ENCODE assay signal across 20 cellular contexts in the genomic region with DNA sequence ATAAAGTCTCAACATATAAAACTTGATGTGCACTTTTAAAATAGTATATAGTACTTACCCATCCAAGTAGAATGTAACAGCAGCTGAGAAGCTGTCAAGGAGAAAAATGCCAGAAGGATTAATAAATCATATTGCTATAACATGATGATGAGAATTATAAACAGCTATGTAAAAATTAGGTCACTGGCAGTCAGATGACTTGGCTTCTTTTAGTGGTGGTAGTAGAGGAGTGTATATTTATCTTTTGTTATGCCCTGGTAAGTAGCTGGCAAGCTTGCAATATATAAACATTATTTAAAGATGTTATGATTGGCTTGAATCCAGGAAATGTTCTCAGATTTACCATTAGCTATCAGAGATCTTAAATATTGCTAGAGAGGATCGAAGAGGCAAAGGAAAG.
DNase-seq lines count a peak whose midpoint lies in the region; ATAC-seq, FAIRE-seq and TF ChIP-seq lines count a peak whose summit lies in the region.
"Had no signal": no experiment of that assay in that cellular context is flagged by ENCODE, and none has a peak within 500 bp of the region (broad histone marks: within the 10 kb centered on the region; RNA-seq: fewer than 3 reads in every experiment).

No MANE protein-coding gene starts in this region.

- H3K4me3 Mint-ChIP-seq in astrocyte (ENCODE audit: unreplicated experiment): no peak overlapping the region
- no peak overlapping the region for H3K4me3 Mint-ChIP-seq in activated CD4-positive, alpha-beta memory T cell treated with anti-CD3 and anti-CD28 coated beads, Interleukin-2, amount 10 ng/mL, durations not matched to agents 7 days and 5 days
- H3K4me3 Mint-ChIP-seq in activated CD8-positive, alpha-beta T cell treated with anti-CD3 and anti-CD28 coated beads, Interleukin-2, amount 10 ng/mL, durations not matched to agents 7 days and 5 days: no peak overlapping the region
- H3K4me3 Mint-ChIP-seq: activated CD4-positive, alpha-beta T cell treated with anti-CD3 and anti-CD28 coated beads for 36 hours; CD8-positive, alpha-beta memory T cell had no signal

- H3K4me3 ChIP-seq in astrocyte (ENCODE audit: insufficient read depth, low read depth, low read length): no peak overlapping the region
- no peak overlapping the region for H3K4me3 ChIP-seq in BE2C (ENCODE audit: low read depth, low read length)
- H3K4me3 ChIP-seq: colonic mucosa, heart left ventricle, lower lobe of right lung had no signal

- CTCF ChIA-PET in activated CD4-positive, alpha-beta memory T cell treated with anti-CD3 and anti-CD28 coated beads, Interleukin-2, amount 10 ng/mL, durations not matched to agents 7 days and 5 days (lab: Charles Lee): no interaction called here
- CTCF ChIA-PET in activated CD8-positive, alpha-beta T cell treated with anti-CD3 and anti-CD28 coated beads, Interleukin-2, amount 10 ng/mL, durations not matched to agents 7 days and 5 days (lab: Charles Lee): no interaction called here

- H3K27me3 Mint-ChIP-seq in astrocyte (ENCODE audit: low read depth, unreplicated experiment): no peaks in the 10 kb centered on the region
- H3K27me3 Mint-ChIP-seq in activated CD4-positive, alpha-beta memory T cell treated with anti-CD3 and anti-CD28 coated beads, Interleukin-2, amount 10 ng/mL, durations not matched to agents 7 days and 5 days: no peaks in the 10 kb centered on the region
- H3K27me3 Mint-ChIP-seq in activated CD8-positive, alpha-beta T cell treated with anti-CD3 and anti-CD28 coated beads, Interleukin-2, amount 10 ng/mL, durations not matched to agents 7 days and 5 days (ENCODE audit: low read depth): no peaks in the 10 kb centered on the region
- H3K27me3 Mint-ChIP-seq: activated CD4-positive, alpha-beta T cell treated with anti-CD3 and anti-CD28 coated beads for 36 hours had no signal

- H3K27me3 ChIP-seq in astrocyte (ENCODE audit: insufficient read depth, low read length) (no peaks in the 10 kb centered on the region), BE2C (no peaks in the 10 kb centered on the region)
- H3K27me3 ChIP-seq: colonic mucosa, heart left ventricle had no signal

- H3K9me3 Mint-ChIP-seq in astrocyte (ENCODE audit: unreplicated experiment): no peaks in the 10 kb centered on the region
- no peaks in the 10 kb centered on the region for H3K9me3 Mint-ChIP-seq in activated CD4-positive, alpha-beta memory T cell treated with anti-CD3 and anti-CD28 coated beads, Interleukin-2, amount 10 ng/mL, durations not matched to agents 7 days and 5 days
- no peaks in the 10 kb centered on the region for H3K9me3 Mint-ChIP-seq in activated CD8-positive, alpha-beta T cell treated with anti-CD3 and anti-CD28 coated beads, Interleukin-2, amount 10 ng/mL, durations not matched to agents 7 days and 5 days (ENCODE audit: insufficient read depth)

- DNase-seq in EL: peak; percentile 63
- DNase-seq in NCI-H2081 treated with DMSO at 0.1 percent for 48 hours (lab: John Stamatoyannopoulos, UW): peak; percentile 13
- peak; percentile 71 for DNase-seq in astrocyte (ENCODE audit: low read depth)
- peak; percentile 88 for DNase-seq in iris pigment epithelial cell (ENCODE audit: low read depth)
- no peak for DNase-seq in BE2C
- DNase-seq in activated CD4-positive, alpha-beta memory T cell treated with anti-CD3 and anti-CD28 coated beads, Interleukin-2, amount 10 ng/mL, durations not matched to agents 7 days and 5 days: no peak
- DNase-seq in activated CD8-positive, alpha-beta T cell treated with anti-CD3 and anti-CD28 coated beads, Interleukin-2, amount 10 ng/mL, durations not matched to agents 7 days and 5 days: no peak
- DNase-seq: activated CD4-positive, alpha-beta T cell treated with anti-CD3 and anti-CD28 coated beads for 36 hours; activated gamma-delta T cell; CD8-positive, alpha-beta memory T cell; colonic mucosa; heart left ventricle; lower lobe of right lung; NCI-H526; nucleus accumbens; stimulated activated CD4-positive, alpha-beta T cell treated with anti-CD3 and anti-CD28 coated beads, Interleukin-2, amount 100 ng/mL, for 48 hours; stimulated activated naive CD4-positive, alpha-beta T cell treated with Interleukin-2 at 50 U/mL for 16 hours had no signal

- POLR2A ChIA-PET in activated CD4-positive, alpha-beta memory T cell treated with anti-CD3 and anti-CD28 coated beads, Interleukin-2, amount 10 ng/mL, durations not matched to agents 7 days and 5 days (lab: Charles Lee): no interaction called here
- POLR2A ChIA-PET in activated CD8-positive, alpha-beta T cell treated with anti-CD3 and anti-CD28 coated beads, Interleukin-2, amount 10 ng/mL, durations not matched to agents 7 days and 5 days (lab: Charles Lee): no interaction called here

- peaks cover 7% of the 10 kb centered on the region for H3K4me1 Mint-ChIP-seq in astrocyte (ENCODE audit: low read depth, unreplicated experiment)
- H3K4me1 Mint-ChIP-seq in activated CD4-positive, alpha-beta memory T cell treated with anti-CD3 and anti-CD28 coated beads, Interleukin-2, amount 10 ng/mL, durations not matched to agents 7 days and 5 days: no peaks in the 10 kb centered on the region
- H3K4me1 Mint-ChIP-seq in activated CD8-positive, alpha-beta T cell treated with anti-CD3 and anti-CD28 coated beads, Interleukin-2, amount 10 ng/mL, durations not matched to agents 7 days and 5 days (ENCODE audit: low read depth): no peaks in the 10 kb centered on the region
- H3K4me1 Mint-ChIP-seq: activated CD4-positive, alpha-beta T cell treated with anti-CD3 and anti-CD28 coated beads for 36 hours; CD8-positive, alpha-beta memory T cell had no signal

- no peaks in the 10 kb centered on the region for H4K20me1 ChIP-seq in astrocyte (ENCODE audit: insufficient read depth, low read length)

- ATAC-seq in HG02852 (IDR thresholded peaks at IDR 0.05; ENCODE audit: unreplicated experiment): no peak
- ATAC-seq in activated CD8-positive, alpha-beta T cell treated with anti-CD3 and anti-CD28 coated beads, Interleukin-2, amount 10 ng/mL, durations not matched to agents 7 days and 5 days: no peak
- ATAC-seq: activated CD4-positive, alpha-beta T cell treated with anti-CD3 and anti-CD28 coated beads for 36 hours; heart left ventricle; lower lobe of right lung had no signal

- H3K9me3 ChIP-seq in astrocyte (ENCODE audit: insufficient read depth, low read depth, low read length) (no peaks in the 10 kb centered on the region), BE2C (no peaks in the 10 kb centered on the region)
- H3K9me3 ChIP-seq: colonic mucosa, heart left ventricle, lower lobe of right lung had no signal

- H3K9ac ChIP-seq in astrocyte (ENCODE audit: low read length): no peak overlapping the region
- H3K9ac ChIP-seq: KMS-11 had no signal

- no peaks in the 10 kb centered on the region for H3K36me3 Mint-ChIP-seq in astrocyte (ENCODE audit: low read depth, unreplicated experiment)
- no peaks in the 10 kb centered on the region for H3K36me3 Mint-ChIP-seq in activated CD4-positive, alpha-beta memory T cell treated with anti-CD3 and anti-CD28 coated beads, Interleukin-2, amount 10 ng/mL, durations not matched to agents 7 days and 5 days (ENCODE audit: low read depth)
- H3K36me3 Mint-ChIP-seq in activated CD8-positive, alpha-beta T cell treated with anti-CD3 and anti-CD28 coated beads, Interleukin-2, amount 10 ng/mL, durations not matched to agents 7 days and 5 days (ENCODE audit: low read depth): no peaks in the 10 kb centered on the region
- H3K36me3 Mint-ChIP-seq: CD8-positive, alpha-beta memory T cell had no signal

- H3K27ac ChIP-seq in astrocyte (ENCODE audit: low read depth, low read length): no peak overlapping the region
- H3K27ac ChIP-seq: colonic mucosa, heart left ventricle, KMS-11, lower lobe of right lung had no signal

- H3K4me1 ChIP-seq in astrocyte (ENCODE audit: insufficient read depth, low read length): peaks cover 10% of the 10 kb centered on the region
- no peaks in the 10 kb centered on the region; the same call in 1 of the 2 replicates for H3K4me1 ChIP-seq in BE2C
- H3K4me1 ChIP-seq: colonic mucosa, heart left ventricle, lower lobe of right lung had no signal

- H2AFZ ChIP-seq in astrocyte (ENCODE audit: low read depth, low read length): no peak overlapping the region

- H3K36me3 ChIP-seq in astrocyte (ENCODE audit: insufficient read depth, low read length) (no peaks in the 10 kb centered on the region), BE2C (no peaks in the 10 kb centered on the region)
- H3K36me3 ChIP-seq: colonic mucosa, heart left ventricle, lower lobe of right lung had no signal

- H3K4me2 ChIP-seq in astrocyte (ENCODE audit: low read length): no peak overlapping the region
- H3K4me2 ChIP-seq: KMS-11 had no signal

- no peaks in the 10 kb centered on the region for H3K79me2 ChIP-seq in astrocyte (ENCODE audit: insufficient read depth, low read length)

- no peak for FAIRE-seq in astrocyte (lab: Jason Lieb, UNC)
- FAIRE-seq: H1 had no signal

- H3K27ac Mint-ChIP-seq in astrocyte (ENCODE audit: unreplicated experiment): no peak overlapping the region
- H3K27ac Mint-ChIP-seq in activated CD4-positive, alpha-beta memory T cell treated with anti-CD3 and anti-CD28 coated beads, Interleukin-2, amount 10 ng/mL, durations not matched to agents 7 days and 5 days: no peak overlapping the region
- H3K27ac Mint-ChIP-seq in activated CD8-positive, alpha-beta T cell treated with anti-CD3 and anti-CD28 coated beads, Interleukin-2, amount 10 ng/mL, durations not matched to agents 7 days and 5 days: no peak overlapping the region
- H3K27ac Mint-ChIP-seq: activated CD4-positive, alpha-beta T cell treated with anti-CD3 and anti-CD28 coated beads for 36 hours; CD8-positive, alpha-beta memory T cell had no signal

- TF ChIP-seq CTCF in astrocyte (IDR thresholded peaks at IDR 0.05; ENCODE audit: insufficient read depth, low read depth, low read length) (no peak), BE2C (IDR thresholded peaks at IDR 0.05; ENCODE audit: low read depth, low read length) (no peak)

Comparison
In these comparisons a context has a peak if more than half of its experiments do, and no peak if none do; other contexts are left out.
1. DNase-seq: peak in EL (single experiment), NCI-H2081 treated with DMSO at 0.1 percent for 48 hours (single experiment), astrocyte (single experiment) and iris pigment epithelial cell (single experiment); none in BE2C (single experiment), activated CD4-positive, alpha-beta memory T cell treated with anti-CD3 and anti-CD28 coated beads, Interleukin-2, amount 10 ng/mL, durations not matched to agents 7 days and 5 days (single experiment) and activated CD8-positive, alpha-beta T cell treated with anti-CD3 and anti-CD28 coated beads, Interleukin-2, amount 10 ng/mL, durations not matched to agents 7 days and 5 days (single experiment).